28 cellular contexts compared by ENCODE assay signal in the genomic region with DNA sequence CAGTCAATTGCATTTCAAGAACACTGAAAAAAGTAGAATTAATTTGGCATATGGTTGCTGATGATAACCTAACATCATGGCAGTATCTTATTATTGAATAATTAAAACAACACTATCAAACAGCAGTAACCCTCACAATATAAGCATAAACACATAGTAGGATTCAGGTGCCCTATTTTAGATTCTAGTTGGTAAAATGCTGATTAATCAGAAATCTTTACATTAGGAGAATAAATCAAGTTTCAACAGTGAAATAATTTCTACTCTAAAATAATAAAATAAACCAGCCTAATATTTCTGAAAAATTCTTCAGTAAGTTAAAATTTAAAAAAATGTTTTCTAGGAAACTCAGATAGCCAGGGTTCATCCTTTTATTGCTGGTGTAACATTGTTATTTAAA.
"Had no signal": no experiment of that assay in that cellular context is flagged by ENCODE, and none has a peak within 500 bp of the region (broad histone marks: within the 10 kb centered on the region; RNA-seq: fewer than 3 reads in every experiment).

No MANE protein-coding gene starts in this region.

- H3K4me3 ChIP-seq: neural progenitor cell, ovary, psoas muscle, skin epidermis, smooth muscle cell, spleen, suprapubic skin, testis, tibial artery, transverse colon, upper lobe of right lung, uterus had no signal

- H2AFZ ChIP-seq: neural progenitor cell, parathyroid adenoma had no signal

- H3K9ac ChIP-seq: neural progenitor cell, parathyroid adenoma had no signal

- H3K27ac ChIP-seq: neural progenitor cell, ovary, parathyroid adenoma, psoas muscle, skin epidermis, spleen, suprapubic skin, testis, tibial artery, transverse colon, upper lobe of right lung, uterus had no signal

- H3K27me3 ChIP-seq: neural progenitor cell, ovary, spleen, suprapubic skin, testis, tibial artery, transverse colon, upper lobe of right lung had no signal

- H3K4me1 ChIP-seq: neural progenitor cell, parathyroid adenoma, psoas muscle, spleen, suprapubic skin, testis, tibial artery, transverse colon, upper lobe of right lung, uterus had no signal

- H3K36me3 ChIP-seq: neural progenitor cell, ovary, spleen, suprapubic skin, tibial artery, transverse colon, upper lobe of right lung, uterus had no signal

- H3K79me2 ChIP-seq: parathyroid adenoma had no signal

- H3K4me2 ChIP-seq: neural progenitor cell, smooth muscle cell had no signal

- H3K9me3 ChIP-seq: ovary, psoas muscle, spleen, suprapubic skin, testis, tibial artery, transverse colon, upper lobe of right lung, uterus had no signal

- DNase-seq: natural killer cell; occipital lobe; ovary; posterior cingulate gyrus; psoas muscle; right cardiac atrium; spleen; stimulated activated CD4-positive, alpha-beta T cell treated with anti-CD3 and anti-CD28 coated beads, Interleukin-12 subunit alpha, Interleukin-12 subunit beta, amount 100 ng/mL, for 4 hours; stimulated activated CD4-positive, alpha-beta T cell treated with anti-CD3 and anti-CD28 coated beads, Interleukin-1b, Interleukin-23, amount 100 ng/mL, for 48 hours; stimulated activated CD4-positive, alpha-beta T cell treated with anti-CD3 and anti-CD28 coated beads, Interleukin-4, amount 100 ng/mL, for 1 hour; stimulated activated CD4-positive, alpha-beta T cell treated with anti-CD3 and anti-CD28 coated beads, Interleukin-4, amount 100 ng/mL, for 4 hours; stimulated activated CD8-positive, alpha-beta memory T cell treated with anti-CD3 and anti-CD28 coated beads, Interleukin-4, amount 100 ng/mL, for 48 hours; stimulated activated naive CD4-positive, alpha-beta T cell; stimulated activated naive CD8-positive, alpha-beta T cell treated with anti-CD3 and anti-CD28 coated beads, Interleukin-15, amount 100 ng/mL, for 72 hours; stimulated activated naive CD8-positive, alpha-beta T cell treated with anti-CD3 and anti-CD28 coated beads, Interleukin-15, Interleukin-2, amounts not matched to agents 100 U/mL and 50 U/mL, for 24 hours; substantia nigra; testis; tibial artery; transverse colon; upper lobe of right lung; uterus had no signal

- ATAC-seq: natural killer cell; psoas muscle; right cardiac atrium; sciatic nerve; stimulated activated memory B cell treated with anti-CD40 and anti-IgM and Interleukin-4, amounts not matched to agents 10 μg/mL and 1 μg/mL and 100 μg/mL, for 72 hours; stimulated activated naive CD8-positive, alpha-beta T cell treated with anti-CD3 and anti-CD28 coated beads, Interleukin-15, amount 100 ng/mL, for 72 hours; stimulated activated naive CD8-positive, alpha-beta T cell treated with anti-CD3 and anti-CD28 coated beads, Interleukin-15, Interleukin-2, amounts not matched to agents 100 U/mL and 50 U/mL, for 24 hours; upper lobe of right lung had no signal
